7 cellular contexts compared by ENCODE assay signal in genomic region chr4:143186202-143186601, GRCh38. TPM values are rescaled to one million over a fixed set of nuclear protein-coding genes. Genes with fewer than 3 reads are reported as not detected.
DNase-seq lines count a peak whose midpoint lies in the region; FAIRE-seq and TF ChIP-seq lines count a peak whose summit lies in the region.

No MANE protein-coding gene starts in this region.

- H3K27ac ChIP-seq in WERI-Rb-1 = no peak overlapping the region
- H3K27ac ChIP-seq in hepatocyte = peak overlapping the region; percentile 97
- H3K27ac ChIP-seq in small intestine (ENCODE audit: low read depth in 1 of 2, low read length in 1 of 2) = peak overlapping the region in 1 of 2 donors; percentile 93

- DNase-seq in HFF-Myc (ENCODE audit: extremely low read depth, low read depth) (no peak), WERI-Rb-1 (no peak), hepatocyte (ENCODE audit: low spot score) (peak; percentile 14), small intestine (peak; percentile 53), COLO668 (lab: John Stamatoyannopoulos, UW; ENCODE audit: unreplicated experiment) (no peak), H54 (ENCODE audit: insufficient read length, low spot score) (no peak), NCI-H2029 treated with DMSO at 0.1 percent for 48 hours (lab: John Stamatoyannopoulos, UW) (no peak)

- no peaks in the 10 kb centered on the region for H3K9me2 ChIP-seq in hepatocyte (replicated peaks; ENCODE audit: insufficient read depth)

- H3K9me3 ChIP-seq in WERI-Rb-1 (ENCODE audit: severe bottlenecking) (no peaks in the 10 kb centered on the region), hepatocyte (ENCODE audit: low read depth) (no peaks in the 10 kb centered on the region), small intestine (ENCODE audit: control insufficient read depth, low read depth) (no peaks in the 10 kb centered on the region)

- peaks cover 63% of the 10 kb centered on the region for H3K79me2 ChIP-seq in hepatocyte

- H3K36me3 ChIP-seq in WERI-Rb-1 = peaks cover 40% of the 10 kb centered on the region
- H3K36me3 ChIP-seq in hepatocyte (replicated peaks; ENCODE audit: insufficient read depth, low read depth) = no peaks in the 10 kb centered on the region
- peaks cover 0 to 2% of the 10 kb centered on the region in 2 donors for H3K36me3 ChIP-seq in small intestine (ENCODE audit: control insufficient read depth in 2 of 2, insufficient read depth in 2 of 2, low read length in 2 of 2)

- H3K4me1 ChIP-seq in hepatocyte (ENCODE audit: insufficient read depth) = peaks cover 13% of the 10 kb centered on the region
- no peaks in the 10 kb centered on the region for H3K4me1 ChIP-seq in small intestine (ENCODE audit: control insufficient read depth in 2 of 2, insufficient read depth in 1 of 2, low read depth in 1 of 2, low read length in 1 of 2)

- WGBS in hepatocyte (ENCODE audit: low lambda C conversion rate, missing lambda C conversion rate) = under 1% methylated on average over 6 of the region's 6 CpGs
- 0 to 3% (median 0%) methylated on average over 6 of the region's 6 CpGs for WGBS in small intestine, 3 donors

- no peak for TF ChIP-seq CTCF in HFF-Myc (IDR thresholded peaks at IDR 0.05; ENCODE audit: low read depth, low read length, missing control alignments)
- no peak for TF ChIP-seq CTCF in WERI-Rb-1 (IDR thresholded peaks at IDR 0.05; ENCODE audit: low read depth, low read length)
- no peak for TF ChIP-seq CTCF in hepatocyte (IDR thresholded peaks at IDR 0.05; ENCODE audit: poor library complexity)

- H3K27me3 ChIP-seq in WERI-Rb-1 (ENCODE audit: insufficient read depth, low read depth, severe bottlenecking) (no peaks in the 10 kb centered on the region), hepatocyte (no peaks in the 10 kb centered on the region), small intestine (ENCODE audit: control insufficient read depth in 2 of 2, insufficient read depth in 2 of 2, low read length in 2 of 2) (no peaks in the 10 kb centered on the region)

- H2AFZ ChIP-seq in hepatocyte = no peak overlapping the region

- peak overlapping the region; percentile 85 for H3K4me2 ChIP-seq in hepatocyte

- no peak for FAIRE-seq in small intestine (lab: Jason Lieb, UNC)
- FAIRE-seq in H54 (lab: Jason Lieb, UNC) = no peak

- TF ChIP-seq POLR2A in H54 (IDR thresholded peaks at IDR 0.05; ENCODE audit: low read depth, low read length) = no peak

- H4K20me1 ChIP-seq in hepatocyte (ENCODE audit: insufficient read depth, poor library complexity, severe bottlenecking) = peaks cover 44% of the 10 kb centered on the region

- peak overlapping the region; percentile 86 for H3K4me3 ChIP-seq in HFF-Myc (replicated peaks; ENCODE audit: low read depth, low read length)
- peak overlapping the region; percentile 80 for H3K4me3 ChIP-seq in WERI-Rb-1 (ENCODE audit: low read depth, low read length)
- peak overlapping the region; percentile 81 for H3K4me3 ChIP-seq in hepatocyte
- H3K4me3 ChIP-seq in small intestine (ENCODE audit: low read depth in 1 of 2, low read length in 2 of 2) = peak overlapping the region; percentile 73 to 87

RNA-seq across cellular contexts. Expression of gene USP38, which starts 1.5 kb away (rescaled TPM):
- total RNA-seq in hepatocyte = 30.3 and 34.4 TPM in 2 replicates
- 7.7 and 9.1 TPM in 2 replicates for polyA plus RNA-seq in hepatocyte
- polyA plus RNA-seq in small intestine = 1 to 10 TPM; 7.0 to 9.2 (median 8.9) TPM

Comparison
In these comparisons a context has a peak if more than half of its experiments do, and no peak if none do; other contexts are left out.
1. DNase-seq: peak in hepatocyte (single experiment) and small intestine (single experiment); none in HFF-Myc (single experiment), WERI-Rb-1 (single experiment), COLO668 (single experiment), H54 (single experiment) and NCI-H2029 treated with DMSO at 0.1 percent for 48 hours (single experiment).
2. Peak in every context shown above with its lines, with median percentiles within 50 percentile points of each other: H3K4me3 ChIP-seq.